1 cellular context compared by ENCODE assay signal in the genomic region with DNA sequence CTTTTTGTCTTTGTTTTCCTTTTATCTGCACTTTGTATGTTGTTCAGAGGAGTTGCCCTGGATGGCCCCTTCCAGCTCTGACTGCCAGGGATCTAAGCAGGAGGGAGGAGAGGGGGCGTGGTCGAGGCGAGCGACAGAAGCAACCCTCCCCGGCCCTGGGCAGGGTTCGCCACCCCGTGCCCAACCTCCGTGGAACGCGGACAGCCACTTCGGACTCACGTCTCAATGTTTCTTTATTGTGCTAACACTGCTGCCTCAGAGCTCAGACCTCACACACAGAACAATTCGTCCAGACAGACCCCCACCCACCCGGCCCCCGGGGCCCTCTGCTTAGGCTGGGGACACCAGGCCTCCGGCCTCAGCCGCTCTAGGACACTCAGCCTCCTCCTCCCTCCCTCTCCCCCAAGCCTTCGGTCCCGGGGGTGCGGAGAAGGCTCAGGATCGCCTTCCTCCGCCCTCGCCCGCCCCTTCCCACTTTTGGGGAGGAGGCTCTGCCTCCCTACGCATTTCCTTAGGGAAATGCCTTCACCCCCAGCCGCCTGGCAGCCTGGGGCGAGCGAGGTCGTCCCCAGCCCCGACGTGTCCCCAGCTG.
TF ChIP-seq lines count a peak whose summit lies in the region.

No MANE protein-coding gene starts in this region.

TF ChIP-seq in neural cell, 6 proteins besides CTCF, POLR2A, EP300 and RAD21 (continued from another document):
- TF ChIP-seq REST (IDR thresholded peaks at IDR 0.05; ENCODE audit: borderline replicate concordance): no peak
- TF ChIP-seq EZH2 (IDR thresholded peaks at IDR 0.05; ENCODE audit: borderline replicate concordance, insufficient read depth, low read length, poor library complexity, severe bottlenecking): no peak
- no peak for TF ChIP-seq SMC3 (conservative IDR thresholded peaks at IDR 0.05; ENCODE audit: poor library complexity)
- TF ChIP-seq TAF1 (IDR thresholded peaks at IDR 0.05; ENCODE audit: low read depth): no peak
